In the genomic region with DNA sequence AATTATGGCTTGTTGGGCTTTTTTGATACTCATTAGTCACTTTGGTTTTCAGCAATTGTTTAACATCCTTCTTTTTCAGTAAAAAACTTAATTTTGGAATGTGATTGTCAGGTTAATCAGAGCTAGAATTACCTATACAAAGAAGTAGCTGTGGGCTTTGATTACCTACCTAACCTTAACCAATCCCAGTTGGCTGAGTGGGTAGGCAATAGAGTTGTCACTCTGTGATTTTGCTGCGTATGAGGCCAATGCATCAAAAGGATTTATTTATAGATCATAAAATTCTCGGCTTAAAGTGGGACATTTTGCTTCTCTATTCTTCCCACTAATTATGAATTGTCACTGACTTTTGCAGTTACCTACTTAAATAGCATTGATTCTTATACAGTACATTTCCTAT, we compare ENCODE assay signal across 6 cellular contexts.
"Had no signal": no experiment of that assay in that cellular context is flagged by ENCODE, and none has a peak within 500 bp of the region (broad histone marks: within the 10 kb centered on the region; RNA-seq: fewer than 3 reads in every experiment).

No MANE protein-coding gene starts in this region.

- H3K27ac ChIP-seq: HL-60 had no signal

- DNase-seq: IMR-90, KBM-7, KG1 had no signal

- ATAC-seq: HepG2, K562 had no signal
